1 cellular context compared by ENCODE assay signal in the genomic region with DNA sequence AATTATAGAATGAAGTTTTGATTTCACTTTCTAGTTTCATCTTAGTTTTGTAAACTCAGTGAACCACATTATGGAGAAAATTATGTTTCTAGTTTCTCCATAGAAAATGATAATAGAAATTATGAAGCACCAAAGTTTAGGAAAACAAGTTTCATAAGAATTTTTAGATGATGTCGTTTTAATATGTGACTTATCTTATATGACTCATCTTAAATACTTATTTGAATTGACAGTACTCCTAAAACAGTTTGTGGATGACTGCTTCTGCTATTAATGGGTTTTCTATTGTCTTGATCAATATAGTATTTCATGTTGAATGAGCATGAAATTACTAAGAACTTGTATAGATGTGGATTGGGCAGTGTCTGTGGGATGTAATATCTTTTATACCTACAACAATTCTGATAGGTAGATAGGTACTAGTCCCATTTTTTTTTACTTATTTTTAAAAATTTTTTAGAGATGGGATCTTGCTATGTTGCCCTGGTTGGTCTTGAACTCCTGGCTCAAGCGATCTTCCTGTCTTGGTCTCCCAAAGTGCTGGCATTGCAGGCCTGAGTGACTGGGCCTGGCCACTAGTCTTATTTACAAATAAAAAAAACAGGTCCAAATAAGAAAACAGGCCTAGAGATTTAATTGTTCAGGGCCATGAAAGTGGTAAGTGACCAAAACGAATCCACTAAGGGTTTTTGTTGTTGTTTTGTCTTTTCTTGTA.
TF ChIP-seq lines count a peak whose summit lies in the region.

No MANE protein-coding gene starts in this region.

TF ChIP-seq in HepG2, 621 proteins besides CTCF, POLR2A, EP300 and RAD21:
- TF ChIP-seq ATF7 (IDR thresholded peaks at IDR 0.05), result peak; percentile 35; the same call in 1 of the 2 replicates
- TF ChIP-seq ATF7 (CRISPR knock-in tag; IDR thresholded peaks at IDR 0.05), result no peak
- no peak for TF ChIP-seq HHEX (CRISPR knock-in tag; IDR thresholded peaks at IDR 0.05)
- TF ChIP-seq, protein P1, sequence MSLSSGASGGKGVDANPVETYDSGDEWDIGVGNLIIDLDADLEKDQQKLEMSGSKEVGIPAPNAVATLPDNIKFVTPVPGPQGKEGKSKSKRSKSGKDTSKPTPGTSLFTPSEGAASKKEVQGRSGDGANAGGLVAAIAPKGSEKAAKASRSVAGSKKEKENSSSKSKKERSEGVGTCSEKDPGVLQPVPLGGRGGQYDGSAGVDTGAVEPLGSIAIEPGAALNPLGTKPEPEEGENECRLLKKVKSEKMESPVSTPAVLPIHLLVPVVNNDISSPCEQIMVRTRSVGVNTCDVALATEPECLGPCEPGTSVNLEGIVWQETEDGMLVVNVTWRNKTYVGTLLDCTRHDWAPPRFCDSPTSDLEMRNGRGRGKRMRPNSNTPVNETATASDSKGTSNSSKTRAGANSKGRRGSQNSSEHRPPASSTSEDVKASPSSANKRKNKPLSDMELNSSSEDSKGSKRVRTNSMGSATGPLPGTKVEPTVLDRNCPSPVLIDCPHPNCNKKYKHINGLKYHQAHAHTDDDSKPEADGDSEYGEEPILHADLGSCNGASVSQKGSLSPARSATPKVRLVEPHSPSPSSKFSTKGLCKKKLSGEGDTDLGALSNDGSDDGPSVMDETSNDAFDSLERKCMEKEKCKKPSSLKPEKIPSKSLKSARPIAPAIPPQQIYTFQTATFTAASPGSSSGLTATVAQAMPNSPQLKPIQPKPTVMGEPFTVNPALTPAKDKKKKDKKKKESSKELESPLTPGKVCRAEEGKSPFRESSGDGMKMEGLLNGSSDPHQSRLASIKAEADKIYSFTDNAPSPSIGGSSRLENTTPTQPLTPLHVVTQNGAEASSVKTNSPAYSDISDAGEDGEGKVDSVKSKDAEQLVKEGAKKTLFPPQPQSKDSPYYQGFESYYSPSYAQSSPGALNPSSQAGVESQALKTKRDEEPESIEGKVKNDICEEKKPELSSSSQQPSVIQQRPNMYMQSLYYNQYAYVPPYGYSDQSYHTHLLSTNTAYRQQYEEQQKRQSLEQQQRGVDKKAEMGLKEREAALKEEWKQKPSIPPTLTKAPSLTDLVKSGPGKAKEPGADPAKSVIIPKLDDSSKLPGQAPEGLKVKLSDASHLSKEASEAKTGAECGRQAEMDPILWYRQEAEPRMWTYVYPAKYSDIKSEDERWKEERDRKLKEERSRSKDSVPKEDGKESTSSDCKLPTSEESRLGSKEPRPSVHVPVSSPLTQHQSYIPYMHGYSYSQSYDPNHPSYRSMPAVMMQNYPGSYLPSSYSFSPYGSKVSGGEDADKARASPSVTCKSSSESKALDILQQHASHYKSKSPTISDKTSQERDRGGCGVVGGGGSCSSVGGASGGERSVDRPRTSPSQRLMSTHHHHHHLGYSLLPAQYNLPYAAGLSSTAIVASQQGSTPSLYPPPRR (CRISPR knock-in tag; IDR thresholded peaks at IDR 0.05; ENCODE audit: borderline replicate concordance), result no peak
- no peak for TF ChIP-seq SRSF9 (IDR thresholded peaks at IDR 0.05; ENCODE audit: borderline replicate concordance, insufficient read depth, low read depth, low read length, poor library complexity, severe bottlenecking)
